In genomic region chr17:79992657-79993389, GRCh38 we compare ENCODE assay signal across 8 cellular contexts. TPM values are rescaled to one million over a fixed set of nuclear protein-coding genes. Genes with fewer than 3 reads are reported as not detected.
A peak's percentile ranks its signal among the peaks of the same experiment; 100 is the strongest.
DNase-seq lines count a peak whose midpoint lies in the region; ATAC-seq and TF ChIP-seq lines count a peak whose summit lies in the region.

No MANE protein-coding gene starts in this region.

- WGBS in right cardiac atrium = 78% methylated on average over 9 of the region's 9 CpGs

- H3K36me3 ChIP-seq in stomach smooth muscle (ENCODE audit: control insufficient read depth in 2 of 2, insufficient read depth in 2 of 2, low read length in 2 of 2) = no peaks in the 10 kb centered on the region

- H3K27me3 ChIP-seq in right cardiac atrium (ENCODE audit: control insufficient read depth, insufficient read depth) = no peaks in the 10 kb centered on the region
- H3K27me3 ChIP-seq in stomach smooth muscle (ENCODE audit: control insufficient read depth in 1 of 2, insufficient read depth in 2 of 2, low read length in 2 of 2) = no peaks in the 10 kb centered on the region

- H3K27ac ChIP-seq in right cardiac atrium (ENCODE audit: low read length) (peak overlapping the region; percentile 31), stomach smooth muscle (ENCODE audit: low read length) (peak overlapping the region; percentile 46)

- H3K9ac ChIP-seq in stomach smooth muscle (ENCODE audit: low read length in 2 of 2) = peak overlapping the region in 1 of 2 donors; percentile 36

- H3K36me3 Mint-ChIP-seq in activated CD8-positive, alpha-beta memory T cell treated with anti-CD3 and anti-CD28 coated beads, Interleukin-2, amount 10 ng/mL, durations not matched to agents 7 days and 5 days = no peaks in the 10 kb centered on the region
- H3K36me3 Mint-ChIP-seq in WTC11 = no peaks in the 10 kb centered on the region

- peaks cover 44% of the 10 kb centered on the region for H3K4me1 Mint-ChIP-seq in activated CD8-positive, alpha-beta memory T cell treated with anti-CD3 and anti-CD28 coated beads, Interleukin-2, amount 10 ng/mL, durations not matched to agents 7 days and 5 days
- H3K4me1 Mint-ChIP-seq in WTC11 = peaks cover 64% of the 10 kb centered on the region

- intact Hi-C loops in right cardiac atrium (cut with DNase I) = loop anchor here (5.0 to 10.0 kb wide), 4 partner anchors 151 to 206 kb away; no protein-coding TSS in a partner anchor

- ATAC-seq in activated CD8-positive, alpha-beta memory T cell treated with anti-CD3 and anti-CD28 coated beads, Interleukin-2, amount 10 ng/mL, durations not matched to agents 7 days and 5 days = no peak
- no peak for ATAC-seq in WTC11
- ATAC-seq in right cardiac atrium = peak; percentile 6 to 7
- no peak for ATAC-seq in GM19351 (IDR thresholded peaks at IDR 0.05; ENCODE audit: unreplicated experiment)

- H3K4me3 ChIP-seq in right cardiac atrium (ENCODE audit: low read length) (no peak overlapping the region), stomach smooth muscle (ENCODE audit: low read length in 2 of 2) (peak overlapping the region; percentile 23 to 69)

- peaks cover 17% of the 10 kb centered on the region for H3K27me3 Mint-ChIP-seq in activated CD8-positive, alpha-beta memory T cell treated with anti-CD3 and anti-CD28 coated beads, Interleukin-2, amount 10 ng/mL, durations not matched to agents 7 days and 5 days
- no peaks in the 10 kb centered on the region for H3K27me3 Mint-ChIP-seq in WTC11 (ENCODE audit: low read depth)

- H3K4me1 ChIP-seq in right cardiac atrium (ENCODE audit: control insufficient read depth, insufficient read depth, low read length) = peaks cover 12% of the 10 kb centered on the region
- peaks cover 35% of the 10 kb centered on the region for H3K4me1 ChIP-seq in stomach smooth muscle (ENCODE audit: control insufficient read depth, insufficient read depth, low read length)

- no peak overlapping the region for H3K27ac Mint-ChIP-seq in activated CD8-positive, alpha-beta memory T cell treated with anti-CD3 and anti-CD28 coated beads, Interleukin-2, amount 10 ng/mL, durations not matched to agents 7 days and 5 days
- H3K27ac Mint-ChIP-seq in WTC11 = peak overlapping the region; percentile 62

- H3K9me3 ChIP-seq in right cardiac atrium (ENCODE audit: control insufficient read depth, low read length) = no peaks in the 10 kb centered on the region
- no peaks in the 10 kb centered on the region for H3K9me3 ChIP-seq in stomach smooth muscle (ENCODE audit: control insufficient read depth in 2 of 2, low read length in 2 of 2)

- no peak for DNase-seq in activated CD8-positive, alpha-beta memory T cell treated with anti-CD3 and anti-CD28 coated beads, Interleukin-2, amount 10 ng/mL, durations not matched to agents 7 days and 5 days
- DNase-seq in activated CD8-positive, alpha-beta memory T cell treated with anti-CD3 and anti-CD28 coated beads, Interleukin-2, amount 50 U/mL, for 4 hours = no peak
- DNase-seq in WTC11 (ENCODE audit: low spot score) (no peak), right cardiac atrium (peak in 1 of 3 donors; percentile 33), SK-N-DZ (ENCODE audit: low spot score) (no peak)
- no peak for DNase-seq in effector CD4-positive, alpha-beta T cell

- CTCF ChIA-PET in activated CD8-positive, alpha-beta memory T cell treated with anti-CD3 and anti-CD28 coated beads, Interleukin-2, amount 10 ng/mL, durations not matched to agents 7 days and 5 days (lab: Charles Lee) = interaction anchor here (0.8 to 4.6 kb wide), 13 partner anchors 14 to 247 kb away, joined by 3 to 34 read pairs (median 3); partner anchors contain the start of genes CBX8 and GAA
- CTCF ChIA-PET in WTC11 (lab: Charles Lee) = interaction anchor here (0.8 to 5.3 kb wide), 17 partner anchors 10 to 251 kb away, joined by 3 to 42 read pairs (median 6); no protein-coding TSS in a partner anchor

- POLR2A ChIA-PET in WTC11 (lab: Charles Lee) = interaction anchor here (0.7 to 1.7 kb wide), 11 partner anchors 15 to 203 kb away, joined by 3 to 9 read pairs (median 4); partner anchors contain the start of genes CBX4 and CBX8

- H3K4me3 Mint-ChIP-seq in activated CD8-positive, alpha-beta memory T cell treated with anti-CD3 and anti-CD28 coated beads, Interleukin-2, amount 10 ng/mL, durations not matched to agents 7 days and 5 days = peak overlapping the region; percentile 51
- H3K4me3 Mint-ChIP-seq in WTC11 = peak overlapping the region; percentile 62

- no peak for TF ChIP-seq CTCF in WTC11 (IDR thresholded peaks at IDR 0.05)

- no peaks in the 10 kb centered on the region for H3K9me3 Mint-ChIP-seq in activated CD8-positive, alpha-beta memory T cell treated with anti-CD3 and anti-CD28 coated beads, Interleukin-2, amount 10 ng/mL, durations not matched to agents 7 days and 5 days (ENCODE audit: low read depth)
- H3K9me3 Mint-ChIP-seq in WTC11 = no peaks in the 10 kb centered on the region

TF ChIP-seq in WTC11, 78 proteins besides CTCF, POLR2A, EP300 and RAD21:
- TF ChIP-seq NFYB (CRISPR knock-in tag; conservative IDR thresholded peaks at IDR 0.05; ENCODE audit: low read depth) = no peak
- TF ChIP-seq MYBL2 (CRISPR knock-in tag; IDR thresholded peaks at IDR 0.05) = no peak
- TF ChIP-seq, protein P1, sequence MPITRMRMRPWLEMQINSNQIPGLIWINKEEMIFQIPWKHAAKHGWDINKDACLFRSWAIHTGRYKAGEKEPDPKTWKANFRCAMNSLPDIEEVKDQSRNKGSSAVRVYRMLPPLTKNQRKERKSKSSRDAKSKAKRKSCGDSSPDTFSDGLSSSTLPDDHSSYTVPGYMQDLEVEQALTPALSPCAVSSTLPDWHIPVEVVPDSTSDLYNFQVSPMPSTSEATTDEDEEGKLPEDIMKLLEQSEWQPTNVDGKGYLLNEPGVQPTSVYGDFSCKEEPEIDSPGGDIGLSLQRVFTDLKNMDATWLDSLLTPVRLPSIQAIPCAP (CRISPR knock-in tag; IDR thresholded peaks at IDR 0.05) = no peak
- TF ChIP-seq SMAD3 (CRISPR knock-in tag; IDR thresholded peaks at IDR 0.05; ENCODE audit: borderline replicate concordance) = no peak
- TF ChIP-seq, protein P2, sequence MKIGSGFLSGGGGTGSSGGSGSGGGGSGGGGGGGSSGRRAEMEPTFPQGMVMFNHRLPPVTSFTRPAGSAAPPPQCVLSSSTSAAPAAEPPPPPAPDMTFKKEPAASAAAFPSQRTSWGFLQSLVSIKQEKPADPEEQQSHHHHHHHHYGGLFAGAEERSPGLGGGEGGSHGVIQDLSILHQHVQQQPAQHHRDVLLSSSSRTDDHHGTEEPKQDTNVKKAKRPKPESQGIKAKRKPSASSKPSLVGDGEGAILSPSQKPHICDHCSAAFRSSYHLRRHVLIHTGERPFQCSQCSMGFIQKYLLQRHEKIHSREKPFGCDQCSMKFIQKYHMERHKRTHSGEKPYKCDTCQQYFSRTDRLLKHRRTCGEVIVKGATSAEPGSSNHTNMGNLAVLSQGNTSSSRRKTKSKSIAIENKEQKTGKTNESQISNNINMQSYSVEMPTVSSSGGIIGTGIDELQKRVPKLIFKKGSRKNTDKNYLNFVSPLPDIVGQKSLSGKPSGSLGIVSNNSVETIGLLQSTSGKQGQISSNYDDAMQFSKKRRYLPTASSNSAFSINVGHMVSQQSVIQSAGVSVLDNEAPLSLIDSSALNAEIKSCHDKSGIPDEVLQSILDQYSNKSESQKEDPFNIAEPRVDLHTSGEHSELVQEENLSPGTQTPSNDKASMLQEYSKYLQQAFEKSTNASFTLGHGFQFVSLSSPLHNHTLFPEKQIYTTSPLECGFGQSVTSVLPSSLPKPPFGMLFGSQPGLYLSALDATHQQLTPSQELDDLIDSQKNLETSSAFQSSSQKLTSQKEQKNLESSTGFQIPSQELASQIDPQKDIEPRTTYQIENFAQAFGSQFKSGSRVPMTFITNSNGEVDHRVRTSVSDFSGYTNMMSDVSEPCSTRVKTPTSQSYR (CRISPR knock-in tag; IDR thresholded peaks at IDR 0.05) = 0 out of 2 replicates have a peak, but pooled peaks have one; percentile 15
- no peak for TF ChIP-seq ZNF232 (CRISPR knock-in tag; IDR thresholded peaks at IDR 0.05)
- no peak for TF ChIP-seq GRHL2 (CRISPR knock-in tag; IDR thresholded peaks at IDR 0.05; ENCODE audit: insufficient replicate concordance, severe bottlenecking)
- no peak for TF ChIP-seq JUN (CRISPR knock-in tag; IDR thresholded peaks at IDR 0.05)

RNA-seq across cellular contexts. Expression of gene TBC1D16, which starts 42.8 kb away (rescaled TPM):
- 1 to 10 TPM; 1.2 to 2.8 TPM for total RNA-seq in activated CD8-positive, alpha-beta memory T cell treated with anti-CD3 and anti-CD28 coated beads, Interleukin-2, amount 10 ng/mL, durations not matched to agents 7 days and 5 days
- total RNA-seq in WTC11 (2021) (89.8 to 96.1 TPM (median 90.4 TPM) in 3 replicates), right cardiac atrium (10 to 100 TPM; 18.5 to 27.8 (median 22.1) TPM)
- polyA plus RNA-seq in right cardiac atrium = 9.9 TPM
- polyA plus RNA-seq in SK-N-DZ (2014; cell fraction: cytosol; rRNA removed) = 29.6 and 30.0 TPM in 2 replicates
- 20.4 and 25.5 TPM in 2 replicates for polyA plus RNA-seq in SK-N-DZ (2014; cell fraction: nucleus; rRNA removed)

RNA-seq across cellular contexts. Expression of gene CCDC40, which starts 43.6 kb away (rescaled TPM):
- total RNA-seq in activated CD8-positive, alpha-beta memory T cell treated with anti-CD3 and anti-CD28 coated beads, Interleukin-2, amount 10 ng/mL, durations not matched to agents 7 days and 5 days = under 1 TPM; 0.20 to 0.84 TPM
- total RNA-seq in WTC11 (2021) (15.1 to 16.3 TPM (median 15.2 TPM) in 3 replicates), right cardiac atrium (1 to 10 TPM; 6.9 to 10.0 (median 7.9) TPM)
- polyA plus RNA-seq in right cardiac atrium = 4.9 TPM
- 3.7 and 10.0 TPM in 2 replicates for polyA plus RNA-seq in SK-N-DZ (2014; cell fraction: cytosol; rRNA removed)
- 11.1 and 13.7 TPM in 2 replicates for polyA plus RNA-seq in SK-N-DZ (2014; cell fraction: nucleus; rRNA removed)

Comparison
In these comparisons a context has a peak if more than half of its experiments do, and no peak if none do; other contexts are left out.
1. ATAC-seq: peak in right cardiac atrium (2 of 2); none in activated CD8-positive, alpha-beta memory T cell treated with anti-CD3 and anti-CD28 coated beads, Interleukin-2, amount 10 ng/mL, durations not matched to agents 7 days and 5 days (single experiment), WTC11 (single experiment) and GM19351 (single experiment).
2. RNA of gene TBC1D16, which starts 42.8 kb away (total RNA-seq): 89.8 to 96.1 TPM in WTC11 and 18.5 to 27.8 TPM in right cardiac atrium; 1.2 to 2.8 TPM in activated CD8-positive, alpha-beta memory T cell treated with anti-CD3 and anti-CD28 coated beads, Interleukin-2, amount 10 ng/mL, durations not matched to agents 7 days and 5 days; every median in the first group is over 4 times any median in the second.